ENCODE assay signal across 9 cellular contexts in genomic region chr1:224922404-224923164, GRCh38. TPM values are rescaled to one million over a fixed set of nuclear protein-coding genes. Genes with fewer than 3 reads are reported as not detected.
DNase-seq lines count a peak whose midpoint lies in the region; ATAC-seq and TF ChIP-seq lines count a peak whose summit lies in the region.
"Had no signal": no experiment of that assay in that cellular context is flagged by ENCODE, and none has a peak within 500 bp of the region (broad histone marks: within the 10 kb centered on the region; RNA-seq: fewer than 3 reads in every experiment).

No MANE protein-coding gene starts in this region.

- peak; percentile 68 for TF ChIP-seq CTCF in glutamatergic neuron (IDR thresholded peaks at IDR 0.05; ENCODE audit: partially characterized antibody, unreplicated experiment)

- H3K4me1 Mint-ChIP-seq in glutamatergic neuron (ENCODE audit: low read depth, unreplicated experiment) = no peaks in the 10 kb centered on the region
- H3K4me1 Mint-ChIP-seq: activated B cell treated with CpG ODN at 0.5 μM for 24 hours had no signal

- intact Hi-C loops in sciatic nerve (cut with DNase I) = no loop called here

- no peak overlapping the region for H3K27ac Mint-ChIP-seq in glutamatergic neuron (ENCODE audit: unreplicated experiment)
- H3K27ac Mint-ChIP-seq: activated B cell treated with CpG ODN at 0.5 μM for 24 hours had no signal

- H3K36me3 Mint-ChIP-seq in glutamatergic neuron (ENCODE audit: unreplicated experiment) = no peaks in the 10 kb centered on the region

- peak; percentile 42 for DNase-seq in EH (ENCODE audit: low read depth)
- DNase-seq in H4 (ENCODE audit: low spot score) = peak; percentile 57
- DNase-seq in NCI-H146 (lab: John Stamatoyannopoulos, UW) = peak; percentile 41
- peak; percentile 24 for DNase-seq in UCSD-AML1 (lab: John Stamatoyannopoulos, UW; ENCODE audit: unreplicated experiment)
- DNase-seq in glutamatergic neuron = no peak
- DNase-seq in sciatic nerve (ENCODE audit: low spot score) = no peak
- DNase-seq in GOT3 (lab: John Stamatoyannopoulos, UW) = no peak
- DNase-seq: activated B cell treated with CpG ODN at 0.5 μM for 24 hours had no signal

- H3K27me3 Mint-ChIP-seq in glutamatergic neuron (ENCODE audit: unreplicated experiment) = no peaks in the 10 kb centered on the region

- no peaks in the 10 kb centered on the region for H3K9me3 Mint-ChIP-seq in glutamatergic neuron (ENCODE audit: unreplicated experiment)
- H3K9me3 Mint-ChIP-seq: activated B cell treated with CpG ODN at 0.5 μM for 24 hours had no signal

- H3K4me3 Mint-ChIP-seq in glutamatergic neuron (ENCODE audit: unreplicated experiment) = no peak overlapping the region
- H3K4me3 Mint-ChIP-seq: activated B cell treated with CpG ODN at 0.5 μM for 24 hours had no signal

- peak; percentile 51 for ATAC-seq in sciatic nerve
- ATAC-seq in HG03045 (IDR thresholded peaks at IDR 0.05; ENCODE audit: unreplicated experiment) = no peak

RNA-seq across cellular contexts. Expression of gene DNAH14, which starts 6.9 kb away (rescaled TPM):
- not detected in 2 replicates for total RNA-seq in H4 (2014; rRNA removed; shearing (Covaris generic))
- total RNA-seq in glutamatergic neuron (ENCODE audit: unreplicated experiment) = 36.6 TPM
- total RNA-seq in sciatic nerve = 7.3 TPM
- total RNA-seq: activated B cell treated with CpG ODN at 0.5 μM for 24 hours had no signal

Comparison
In these comparisons a context has a peak if more than half of its experiments do, and no peak if none do; other contexts are left out.
1. DNase-seq: peak in EH (single experiment), H4 (single experiment), NCI-H146 (single experiment) and UCSD-AML1 (single experiment); none in glutamatergic neuron (single experiment), sciatic nerve (single experiment) and GOT3 (single experiment).